In the genomic region with DNA sequence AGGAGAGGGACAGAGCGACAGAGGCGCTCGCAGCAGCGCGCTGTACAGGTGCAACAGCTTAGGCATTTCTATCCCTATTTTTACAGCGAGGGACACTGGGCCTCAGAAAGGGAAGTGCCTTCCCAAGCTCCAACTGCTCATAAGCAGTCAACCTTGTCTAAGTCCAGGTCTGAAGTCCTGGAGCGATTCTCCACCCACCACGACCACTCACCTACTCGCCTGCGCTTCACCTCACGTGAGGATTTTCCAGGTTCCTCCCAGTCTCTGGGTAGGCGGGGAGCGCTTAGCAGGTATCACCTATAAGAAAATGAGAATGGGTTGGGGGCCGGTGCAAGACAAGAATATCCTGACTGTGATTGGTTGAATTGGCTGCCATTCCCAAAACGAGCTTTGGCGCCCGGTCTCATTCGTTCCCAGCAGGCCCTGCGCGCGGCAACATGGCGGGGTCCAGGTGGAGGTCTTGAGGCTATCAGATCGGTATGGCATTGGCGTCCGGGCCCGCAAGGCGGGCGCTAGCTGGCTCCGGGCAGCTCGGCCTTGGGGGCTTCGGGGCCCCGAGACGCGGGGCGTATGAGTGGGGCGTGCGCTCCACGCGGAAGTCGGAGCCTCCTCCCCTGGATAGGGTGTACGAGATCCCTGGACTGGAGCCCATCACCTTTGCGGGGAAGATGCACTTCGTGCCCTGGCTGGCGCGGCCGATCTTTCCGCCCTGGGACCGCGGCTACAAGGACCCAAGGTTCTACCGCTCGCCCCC, we compare ENCODE assay signal across 1 cellular context.
TF ChIP-seq lines count a peak whose summit lies in the region.

A gene with protein sequence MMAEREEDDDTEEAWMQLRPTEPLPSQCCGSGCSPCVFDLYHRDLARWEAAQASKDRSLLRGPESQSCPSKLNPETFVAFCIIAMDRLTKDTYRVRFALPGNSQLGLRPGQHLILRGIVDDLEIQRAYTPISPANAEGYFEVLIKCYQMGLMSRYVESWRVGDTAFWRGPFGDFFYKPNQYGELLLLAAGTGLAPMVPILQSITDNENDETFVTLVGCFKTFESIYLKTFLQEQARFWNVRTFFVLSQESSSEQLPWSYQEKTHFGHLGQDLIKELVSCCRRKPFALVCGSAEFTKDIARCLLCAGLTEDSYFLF (minus strand): TSS at position 266 of the 754 bp plus-strand sequence. CDS start 4,414 bp downstream, outside the sequence.
A gene (plus strand): TSS at position 403 of the 754 bp plus-strand sequence. CDS start 77 bp downstream, at position 480.

TF ChIP-seq in IMR-90, 13 proteins besides CTCF, POLR2A, EP300 and RAD21:
- no peak; the same call in none of the 2 replicates for TF ChIP-seq MAZ (IDR thresholded peaks at IDR 0.05; ENCODE audit: borderline replicate concordance, low read depth, low read length)
- TF ChIP-seq MXI1 (IDR thresholded peaks at IDR 0.05; ENCODE audit: borderline replicate concordance, low read depth, low read length), result peak; percentile 78
- TF ChIP-seq CHD1 (IDR thresholded peaks at IDR 0.05; ENCODE audit: low read depth, low read length), result no peak
- TF ChIP-seq RCOR1 (IDR thresholded peaks at IDR 0.05; ENCODE audit: insufficient replicate concordance, low read length), result no peak
- TF ChIP-seq, protein P1, sequence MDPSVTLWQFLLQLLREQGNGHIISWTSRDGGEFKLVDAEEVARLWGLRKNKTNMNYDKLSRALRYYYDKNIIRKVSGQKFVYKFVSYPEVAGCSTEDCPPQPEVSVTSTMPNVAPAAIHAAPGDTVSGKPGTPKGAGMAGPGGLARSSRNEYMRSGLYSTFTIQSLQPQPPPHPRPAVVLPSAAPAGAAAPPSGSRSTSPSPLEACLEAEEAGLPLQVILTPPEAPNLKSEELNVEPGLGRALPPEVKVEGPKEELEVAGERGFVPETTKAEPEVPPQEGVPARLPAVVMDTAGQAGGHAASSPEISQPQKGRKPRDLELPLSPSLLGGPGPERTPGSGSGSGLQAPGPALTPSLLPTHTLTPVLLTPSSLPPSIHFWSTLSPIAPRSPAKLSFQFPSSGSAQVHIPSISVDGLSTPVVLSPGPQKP (IDR thresholded peaks at IDR 0.05; ENCODE audit: borderline replicate concordance, low read depth, low read length), result no peak
- no peak for TF ChIP-seq SMC3 (IDR thresholded peaks at IDR 0.05; ENCODE audit: low read depth, low read length)
- TF ChIP-seq, protein P2, sequence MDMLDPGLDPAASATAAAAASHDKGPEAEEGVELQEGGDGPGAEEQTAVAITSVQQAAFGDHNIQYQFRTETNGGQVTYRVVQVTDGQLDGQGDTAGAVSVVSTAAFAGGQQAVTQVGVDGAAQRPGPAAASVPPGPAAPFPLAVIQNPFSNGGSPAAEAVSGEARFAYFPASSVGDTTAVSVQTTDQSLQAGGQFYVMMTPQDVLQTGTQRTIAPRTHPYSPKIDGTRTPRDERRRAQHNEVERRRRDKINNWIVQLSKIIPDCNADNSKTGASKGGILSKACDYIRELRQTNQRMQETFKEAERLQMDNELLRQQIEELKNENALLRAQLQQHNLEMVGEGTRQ (IDR thresholded peaks at IDR 0.05; ENCODE audit: low read depth, low read length), result peak; percentile 32; the same call in 1 of the 2 replicates
- TF ChIP-seq RFX5 (IDR thresholded peaks at IDR 0.05; ENCODE audit: low read depth, low read length), result no peak
- peak; percentile 95 for TF ChIP-seq BHLHE40 (IDR thresholded peaks at IDR 0.05; ENCODE audit: low read depth, low read length)
- TF ChIP-seq CEBPB (IDR thresholded peaks at IDR 0.05; ENCODE audit: low read depth, low read length), result no peak
- TF ChIP-seq FOS (IDR thresholded peaks at IDR 0.05; ENCODE audit: low read depth, low read length), result peak; percentile 50; the same call in 1 of the 2 replicates
- no peak for TF ChIP-seq MAFK (IDR thresholded peaks at IDR 0.05; ENCODE audit: low read depth, low read length)
- no peak for TF ChIP-seq NFE2L2 (IDR thresholded peaks at IDR 0.05; ENCODE audit: low read depth, low read length)
